8 cellular contexts compared by ENCODE assay signal in genomic region chr9:127567898-127568617, GRCh38. TPM values are rescaled to one million over a fixed set of nuclear protein-coding genes. Genes with fewer than 3 reads are reported as not detected.
DNase-seq lines count a peak whose midpoint lies in the region; ATAC-seq and TF ChIP-seq lines count a peak whose summit lies in the region.

No MANE protein-coding gene starts in this region.

- H3K79me2 ChIP-seq in OCI-LY7 (ENCODE audit: insufficient read depth, low read depth, low read length): no peaks in the 10 kb centered on the region

- H3K36me3 ChIP-seq in GM06990 (ENCODE audit: control insufficient read depth, insufficient read depth, low read length) (no peaks in the 10 kb centered on the region), OCI-LY7 (ENCODE audit: insufficient read depth, low read length) (no peaks in the 10 kb centered on the region), aorta (ENCODE audit: control insufficient read depth in 1 of 2, insufficient read depth in 2 of 2, low read length in 1 of 2) (no peaks in the 10 kb centered on the region)

- BruUV-seq in OCI-LY7 (replicated peaks; lab: Mats Ljungman, UMichigan): no TSS peak

- peak overlapping the region; percentile 64 for H3K4me2 ChIP-seq in OCI-LY7 (ENCODE audit: low read length)

- intact Hi-C loops in OCI-LY7 (cut with micrococcal nuclease; ENCODE audit: unreplicated experiment) (no loop called here), dorsolateral prefrontal cortex (cut with DNase I) (no loop called here), aorta (cut with DNase I) (loop anchor here in 1 of 2 donors (5.0 kb wide), 1 partner anchor 41 kb away; no protein-coding TSS in a partner anchor)

- no peak for TF ChIP-seq CTCF in GM06990 (IDR thresholded peaks at IDR 0.05; ENCODE audit: insufficient read depth, low read length, poor library complexity, severe bottlenecking)
- no peak for TF ChIP-seq CTCF in OCI-LY7 (conservative IDR thresholded peaks at IDR 0.05; ENCODE audit: low read length)
- TF ChIP-seq CTCF in dorsolateral prefrontal cortex (IDR thresholded peaks at IDR 0.05 in 54 of 56, conservative IDR thresholded peaks at IDR 0.05 in 2 of 56; ENCODE audit: low read depth in 1 of 56, partially characterized antibody in 56 of 56): no peak

- H3K4me1 ChIP-seq in OCI-LY7 (ENCODE audit: insufficient read depth, low read length, poor library complexity, severe bottlenecking) (peaks cover 18% of the 10 kb centered on the region), mononuclear cell (ENCODE audit: insufficient read depth, low read length) (peaks cover 71% of the 10 kb centered on the region), aorta (ENCODE audit: control insufficient read depth in 1 of 2, insufficient read depth in 2 of 2, low read length in 2 of 2) (no peaks in the 10 kb centered on the region)

- no peaks in the 10 kb centered on the region for H3K9me3 ChIP-seq in OCI-LY7 (ENCODE audit: low read length)
- no peaks in the 10 kb centered on the region for H3K9me3 ChIP-seq in mononuclear cell (ENCODE audit: low read depth, low read length)
- no peaks in the 10 kb centered on the region for H3K9me3 ChIP-seq in aorta (ENCODE audit: control insufficient read depth, low read length)

- POLR2A ChIA-PET in OCI-LY7 (lab: Charles Lee): no interaction called here

- 0 to 1% methylated on average over 30 to 33 of the region's 33 CpGs for WGBS in aorta, 2 donors

- H3K27ac ChIP-seq in OCI-LY7 (ENCODE audit: low read depth, low read length, poor library complexity, severe bottlenecking): no peak overlapping the region
- H3K27ac ChIP-seq in dorsolateral prefrontal cortex: peak overlapping the region in 34 of 59 donors; percentile 5 to 81 (median 44)
- H3K27ac ChIP-seq in aorta (ENCODE audit: low read depth in 1 of 2, low read length in 2 of 2): peak overlapping the region; percentile 20 to 62

- H4K20me1 ChIP-seq in OCI-LY7 (ENCODE audit: insufficient read depth, low read length): no peaks in the 10 kb centered on the region; the same call in 1 of the 2 replicates

- ATAC-seq in aorta (ENCODE audit: low FRiP score) (peak; percentile 41), GM19328 (IDR thresholded peaks at IDR 0.05; ENCODE audit: unreplicated experiment) (no peak)

- no peaks in the 10 kb centered on the region for H3K9me2 ChIP-seq in OCI-LY7 (ENCODE audit: insufficient read depth, low read length)

- H3K4me3 ChIP-seq in GM06990 (replicated peaks; ENCODE audit: low read depth, low read length) (peak overlapping the region; percentile 47), OCI-LY7 (ENCODE audit: low read depth, low read length, poor library complexity, severe bottlenecking) (no peak overlapping the region), dorsolateral prefrontal cortex (peak overlapping the region; percentile 45 to 87 (median 67)), mononuclear cell (ENCODE audit: low read length) (peak overlapping the region; percentile 55), aorta (ENCODE audit: low read length in 2 of 2) (peak overlapping the region; percentile 50 to 86)

- H3K27me3 ChIP-seq in GM06990 (replicated peaks; ENCODE audit: control insufficient read depth, insufficient read depth, low read length): no peaks in the 10 kb centered on the region; the same call in 1 of the 2 replicates
- H3K27me3 ChIP-seq in dorsolateral prefrontal cortex: no peaks in the 10 kb centered on the region
- H3K27me3 ChIP-seq in mononuclear cell (ENCODE audit: insufficient read depth, low read length): no peaks in the 10 kb centered on the region
- H3K27me3 ChIP-seq in aorta (ENCODE audit: control insufficient read depth in 1 of 2, insufficient read depth in 2 of 2, low read length in 1 of 2): no peaks in the 10 kb centered on the region

- H2AFZ ChIP-seq in OCI-LY7 (ENCODE audit: low read length): no peak overlapping the region

- DNase-seq in GM06990 (ENCODE audit: extremely low read depth, insufficient read length): no peak
- no peak for DNase-seq in OCI-LY7 (ENCODE audit: low spot score)
- DNase-seq in dorsolateral prefrontal cortex: no peak
- peak in 1 of 2 donors; percentile 83 for DNase-seq in aorta
- no peak for DNase-seq in NCI-H2196 treated with DMSO at 0.1 percent for 48 hours (lab: John Stamatoyannopoulos, UW; ENCODE audit: unreplicated experiment)
- no peak for DNase-seq in cortex of kidney (lab: John Stamatoyannopoulos, UW)

- CTCF ChIA-PET in OCI-LY7 (lab: Charles Lee; ENCODE audit: unreplicated experiment): no interaction called here

RNA-seq across cellular contexts. Expression of gene STXBP1, which starts 44.0 kb away (rescaled TPM):
- total RNA-seq in OCI-LY7 (2014; rRNA removed; shearing (Covaris generic)): 3.7 and 4.1 TPM in 2 replicates
- 20.4 and 22.1 TPM in 2 replicates for total RNA-seq in OCI-LY7 (2022)
- total RNA-seq in dorsolateral prefrontal cortex: 1,000 to 10,000 TPM in 52 of 120 experiments, 100 to 1,000 TPM in 68; 334 to 1,348 (median 969) TPM
- total RNA-seq in mononuclear cell: 2.0 TPM
- total RNA-seq in aorta: 10 to 100 TPM; 50.0 to 69.0 TPM
- 10 to 100 TPM in 1 of 2 donors, 1 to 10 TPM in 1; 6.6 to 20.7 TPM for polyA plus RNA-seq in aorta

Comparison
In these comparisons a context has a peak if more than half of its experiments do, and no peak if none do; other contexts are left out.
1. RNA of gene STXBP1, which starts 44.0 kb away (total RNA-seq): 334 to 1,348 TPM in dorsolateral prefrontal cortex; 50.0 to 69.0 TPM in aorta, 3.7 to 22.1 TPM in OCI-LY7 and 2.0 TPM in mononuclear cell (single experiment); every median in the first group is over 4 times any median in the second.